In the genomic region with DNA sequence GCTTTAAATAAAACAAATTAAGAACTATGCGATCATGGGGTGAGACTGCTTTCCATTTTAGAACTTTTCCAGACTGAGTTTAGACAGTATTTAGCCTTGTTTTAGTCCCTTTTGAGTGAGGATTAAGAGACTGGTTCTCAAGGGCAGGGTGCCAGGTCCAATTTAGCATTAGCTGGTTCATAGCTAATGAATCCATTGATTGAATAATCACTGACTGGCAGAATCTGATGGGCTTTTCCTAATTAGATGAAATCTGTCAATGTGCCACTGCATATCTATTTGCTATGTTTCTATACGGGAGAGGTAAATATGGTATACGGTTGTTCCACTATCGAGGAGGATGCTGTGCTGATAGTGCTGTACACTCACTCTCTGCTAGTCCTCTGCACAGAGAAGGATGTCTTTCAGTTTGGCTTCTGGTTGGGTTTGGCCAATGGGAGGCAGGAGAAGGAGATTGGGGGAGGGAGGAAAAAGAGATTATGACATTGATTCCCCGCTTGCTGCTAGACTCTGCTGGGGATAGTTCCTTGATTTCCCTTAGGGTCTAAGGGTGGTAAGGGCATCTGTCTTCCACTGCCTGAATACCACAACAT, we compare ENCODE assay signal across 17 cellular contexts.
DNase-seq lines count a peak whose midpoint lies in the region; ATAC-seq, FAIRE-seq and TF ChIP-seq lines count a peak whose summit lies in the region.
"Had no signal": no experiment of that assay in that cellular context is flagged by ENCODE, and none has a peak within 500 bp of the region (broad histone marks: within the 10 kb centered on the region; RNA-seq: fewer than 3 reads in every experiment).

No MANE protein-coding gene starts in this region.

- H3K4me2 ChIP-seq in smooth muscle cell, result no peak overlapping the region

- H3K36me3 ChIP-seq in smooth muscle cell (ENCODE audit: low read depth), result no peaks in the 10 kb centered on the region
- H3K36me3 ChIP-seq: SJSA1 had no signal

- no peaks in the 10 kb centered on the region for H3K79me2 ChIP-seq in smooth muscle cell (ENCODE audit: low read depth)

- TF ChIP-seq CTCF in smooth muscle cell (IDR thresholded peaks at IDR 0.05; ENCODE audit: borderline replicate concordance, insufficient read depth, poor library complexity, severe bottlenecking), result no peak

- peak; percentile 9 for FAIRE-seq in urothelium cell line (lab: Jason Lieb, UNC)
- FAIRE-seq: H54 had no signal

- H4K20me1 ChIP-seq in smooth muscle cell (ENCODE audit: low read depth), result no peaks in the 10 kb centered on the region

- no peaks in the 10 kb centered on the region for H3K27me3 ChIP-seq in smooth muscle cell (ENCODE audit: low read depth)

- no peak overlapping the region for H3K4me3 ChIP-seq in smooth muscle cell
- H3K4me3 ChIP-seq: K562, SJSA1 had no signal

- no peak overlapping the region for H2AFZ ChIP-seq in smooth muscle cell (ENCODE audit: low read depth)

- H3K27ac ChIP-seq in cingulate gyrus (ENCODE audit: low read depth, low read length), result peak overlapping the region; percentile 51
- no peak overlapping the region for H3K27ac ChIP-seq in smooth muscle cell (ENCODE audit: low read depth)
- H3K27ac ChIP-seq: C4-2B, SJSA1 had no signal

- no peaks in the 10 kb centered on the region for H3K4me1 ChIP-seq in smooth muscle cell (ENCODE audit: low read depth)
- H3K4me1 ChIP-seq: SJSA1 had no signal

- WGBS in smooth muscle cell (ENCODE audit: low lambda C conversion rate), result 95% methylated on average over 5 of the region's 5 CpGs

- H3F3A ChIP-seq in smooth muscle cell (ENCODE audit: low read depth), result no peaks in the 10 kb centered on the region

- DNase-seq in NCI-H82 (lab: John Stamatoyannopoulos, UW), result peak; percentile 68
- DNase-seq in midbrain (lab: John Stamatoyannopoulos, UW), result peak; percentile 78
- DNase-seq in urothelium cell line (ENCODE audit: low spot score), result no peak
- DNase-seq in smooth muscle cell (lab: John Stamatoyannopoulos, UW; ENCODE audit: unreplicated experiment), result no peak
- DNase-seq in HT-29 (ENCODE audit: low spot score), result no peak
- DNase-seq: DMS79 treated with DMSO at 0.1 percent for 48 hours, NCI-H1092 treated with DMSO at 0.1 percent for 48 hours, NCI-H146, NCI-H2029 treated with DMSO at 0.1 percent for 48 hours, NCI-H2171 treated with DMSO at 0.1 percent for 48 hours had no signal

- ATAC-seq in GM21786 (IDR thresholded peaks at IDR 0.05; ENCODE audit: unreplicated experiment), result no peak
- ATAC-seq: K562, Panc1 had no signal

- H3K9ac ChIP-seq in smooth muscle cell (ENCODE audit: low read depth), result no peak overlapping the region

- H3K9me3 ChIP-seq in smooth muscle cell (replicated peaks; ENCODE audit: low read depth), result no peaks in the 10 kb centered on the region
- H3K9me3 ChIP-seq: SJSA1 had no signal

Comparison
In these comparisons a context has a peak if more than half of its experiments do, and no peak if none do; other contexts are left out.
1. DNase-seq: peak in NCI-H82 (single experiment) and midbrain (single experiment); none in urothelium cell line (single experiment), smooth muscle cell (single experiment) and HT-29 (single experiment).